11 cellular contexts compared by ENCODE assay signal in genomic region chr14:61489527-61489926, GRCh38.
DNase-seq lines count a peak whose midpoint lies in the region; ATAC-seq and TF ChIP-seq lines count a peak whose summit lies in the region.
"Had no signal": no experiment of that assay in that cellular context is flagged by ENCODE, and none has a peak within 500 bp of the region (broad histone marks: within the 10 kb centered on the region; RNA-seq: fewer than 3 reads in every experiment).

No MANE protein-coding gene starts in this region.

- H3K4me1 ChIP-seq in right cardiac atrium (ENCODE audit: control insufficient read depth, insufficient read depth, low read length), result peaks cover 20% of the 10 kb centered on the region
- peaks cover 40% of the 10 kb centered on the region for H3K4me1 ChIP-seq in GM23248 (ENCODE audit: insufficient read depth)

- H3F3A ChIP-seq in GM23248 (ENCODE audit: insufficient read depth), result peaks cover 18% of the 10 kb centered on the region

- 62% methylated on average over 2 of the region's 2 CpGs for WGBS in right cardiac atrium
- 83 to 84% methylated on average over 2 of the region's 2 CpGs for WGBS in GM23248 (ENCODE audit: low coverage in 1 of 2, low lambda C conversion rate in 2 of 2, missing lambda C conversion rate in 2 of 2), 2 experiments

- H3K36me3 ChIP-seq in GM23248 (ENCODE audit: low read depth), result no peaks in the 10 kb centered on the region

- H3K27ac Mint-ChIP-seq in brain (peak overlapping the region; percentile 58 to 80 (median 73)), nephron (peak overlapping the region in 2 of 3 experiments; percentile 66 to 77)

- H3K9me2 ChIP-seq in GM23248 (ENCODE audit: insufficient read depth), result no peaks in the 10 kb centered on the region

- intact Hi-C loops in right cardiac atrium (cut with DNase I) (loop anchor here in 1 of 4 donors (5.0 kb wide), 1 partner anchor 33 kb away; no protein-coding TSS in a partner anchor), Right ventricle myocardium superior (cut with DNase I) (no loop called here)

- in situ Hi-C loops in GM23248 (cut with MboI), result no loop called here

- H3K79me2 ChIP-seq in GM23248 (ENCODE audit: insufficient read depth), result no peaks in the 10 kb centered on the region

- DNase-seq in right cardiac atrium, result no peak
- no peak for DNase-seq in Right ventricle myocardium superior
- no peak for DNase-seq in activated CD8-positive, alpha-beta memory T cell treated with anti-CD3 and anti-CD28 coated beads for 24 hours
- no peak for DNase-seq in NCI-H2029 treated with DMSO at 0.1 percent for 48 hours (lab: John Stamatoyannopoulos, UW)
- DNase-seq in GM23248, result no peak
- DNase-seq: activated CD4-positive, alpha-beta T cell treated with anti-CD3 and anti-CD28 coated beads for 1 hour; NCI-H1417 treated with DMSO at 0.1 percent for 48 hours had no signal

- no peak overlapping the region for H3K4me2 ChIP-seq in GM23248 (ENCODE audit: unreplicated experiment)
- H3K4me2 ChIP-seq: smooth muscle cell had no signal

- H3K36me3 Mint-ChIP-seq in brain (no peaks in the 10 kb centered on the region), nephron (ENCODE audit: low read depth) (no peaks in the 10 kb centered on the region)

- no peak for ATAC-seq in right cardiac atrium
- no peak for ATAC-seq in Right ventricle myocardium superior (ENCODE audit: poor library complexity)
- ATAC-seq in GM21528 (IDR thresholded peaks at IDR 0.05; ENCODE audit: low FRiP score, unreplicated experiment), result no peak

- no peak overlapping the region for H2AFZ ChIP-seq in GM23248

- H3K27me3 ChIP-seq in right cardiac atrium (ENCODE audit: control insufficient read depth, insufficient read depth) (no peaks in the 10 kb centered on the region), GM23248 (replicated peaks; ENCODE audit: insufficient read depth) (no peaks in the 10 kb centered on the region)

- H3K27me3 Mint-ChIP-seq in brain (no peaks in the 10 kb centered on the region), nephron (ENCODE audit: low read depth) (peaks cover 3% of the 10 kb centered on the region)

- H3K9me3 Mint-ChIP-seq in brain (no peaks in the 10 kb centered on the region), nephron (no peaks in the 10 kb centered on the region)

- H3K9me3 ChIP-seq in right cardiac atrium (ENCODE audit: control insufficient read depth, low read length), result no peaks in the 10 kb centered on the region
- no peaks in the 10 kb centered on the region for H3K9me3 ChIP-seq in GM23248 (ENCODE audit: low read depth)

- H3K4me3 Mint-ChIP-seq in brain (no peak overlapping the region), nephron (no peak overlapping the region)

- H3K4me1 Mint-ChIP-seq in brain (peaks cover 14% of the 10 kb centered on the region), nephron (peaks cover 22% of the 10 kb centered on the region)

- H3K9ac ChIP-seq in GM23248, result no peak overlapping the region

- H4K20me1 ChIP-seq in GM23248 (ENCODE audit: insufficient read depth), result no peaks in the 10 kb centered on the region

- H3K27ac ChIP-seq in right cardiac atrium (ENCODE audit: low read length), result peak overlapping the region; percentile 34
- no peak overlapping the region for H3K27ac ChIP-seq in GM23248

- TF ChIP-seq CTCF in brain (conservative IDR thresholded peaks at IDR 0.05), result no peak
- TF ChIP-seq CTCF in nephron (IDR thresholded peaks at IDR 0.05; ENCODE audit: unreplicated experiment in 3 of 3), result no peak

- H3K4me3 ChIP-seq in right cardiac atrium (ENCODE audit: low read length), result no peak overlapping the region
- no peak overlapping the region for H3K4me3 ChIP-seq in GM23248
- H3K4me3 ChIP-seq: smooth muscle cell had no signal
